16 cellular contexts compared by ENCODE assay signal in the genomic region with DNA sequence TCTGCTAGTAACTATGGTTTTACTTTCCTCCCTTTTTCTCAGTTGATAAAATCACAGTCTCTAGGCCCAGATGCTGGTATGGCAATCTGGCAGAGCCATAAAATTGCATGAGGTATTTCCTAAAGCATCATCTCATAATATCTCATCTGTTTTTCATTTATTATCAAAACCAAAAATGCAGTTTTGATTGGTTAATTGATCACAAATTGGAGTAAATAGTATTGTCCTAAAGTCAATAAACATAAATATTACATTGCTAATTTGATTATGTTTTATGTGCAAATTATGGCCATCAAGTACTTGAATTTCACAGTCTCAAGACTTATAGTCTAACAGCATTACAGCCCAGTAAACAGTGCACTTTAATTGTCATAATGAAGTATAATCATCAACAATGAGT.
DNase-seq lines count a peak whose midpoint lies in the region; ATAC-seq and TF ChIP-seq lines count a peak whose summit lies in the region.
"Had no signal": no experiment of that assay in that cellular context is flagged by ENCODE, and none has a peak within 500 bp of the region (broad histone marks: within the 10 kb centered on the region; RNA-seq: fewer than 3 reads in every experiment).

No MANE protein-coding gene starts in this region.

- DNase-seq in NCI-H748 (lab: John Stamatoyannopoulos, UW; ENCODE audit: unreplicated experiment) (peak; percentile 13), NCI-H748 treated with DMSO at 0.1 percent for 48 hours (lab: John Stamatoyannopoulos, UW) (no peak), NCI-H69 (lab: John Stamatoyannopoulos, UW) (peak; percentile 54), anterior cingulate cortex (lab: John Stamatoyannopoulos, UW) (no peak), amygdala (lab: John Stamatoyannopoulos, UW) (no peak)
- DNase-seq: 8988T; ACHN; Caco-2; Calu3; CD4-positive, alpha-beta T cell; CD8-positive, alpha-beta T cell; DMS79 treated with DMSO at 0.1 percent for 48 hours; GF-D8 had no signal

- ATAC-seq in SK-N-SH treated with all-trans-retinoic acid at 6 μM for 48 hours: no peak
- ATAC-seq in GM21390 (IDR thresholded peaks at IDR 0.05; ENCODE audit: unreplicated experiment): no peak
- ATAC-seq: CD8-positive, alpha-beta T cell; GM12878 had no signal

TF ChIP-seq in SK-N-SH treated with all-trans-retinoic acid at 6 μM for 48 hours, 23 proteins besides CTCF, POLR2A, EP300 and RAD21:
- TF ChIP-seq GLIS3 (CRISPR knock-in tag; IDR thresholded peaks at IDR 0.05): no peak
- no peak for TF ChIP-seq ZNF565 (CRISPR knock-in tag; conservative IDR thresholded peaks at IDR 0.05; ENCODE audit: low read depth)
- TF ChIP-seq OSR1 (CRISPR knock-in tag; IDR thresholded peaks at IDR 0.05): no peak
- TF ChIP-seq ZFP30 (CRISPR knock-in tag; IDR thresholded peaks at IDR 0.05): no peak
- TF ChIP-seq TOX (CRISPR knock-in tag; IDR thresholded peaks at IDR 0.05; ENCODE audit: borderline replicate concordance): no peak
- TF ChIP-seq, protein P1, sequence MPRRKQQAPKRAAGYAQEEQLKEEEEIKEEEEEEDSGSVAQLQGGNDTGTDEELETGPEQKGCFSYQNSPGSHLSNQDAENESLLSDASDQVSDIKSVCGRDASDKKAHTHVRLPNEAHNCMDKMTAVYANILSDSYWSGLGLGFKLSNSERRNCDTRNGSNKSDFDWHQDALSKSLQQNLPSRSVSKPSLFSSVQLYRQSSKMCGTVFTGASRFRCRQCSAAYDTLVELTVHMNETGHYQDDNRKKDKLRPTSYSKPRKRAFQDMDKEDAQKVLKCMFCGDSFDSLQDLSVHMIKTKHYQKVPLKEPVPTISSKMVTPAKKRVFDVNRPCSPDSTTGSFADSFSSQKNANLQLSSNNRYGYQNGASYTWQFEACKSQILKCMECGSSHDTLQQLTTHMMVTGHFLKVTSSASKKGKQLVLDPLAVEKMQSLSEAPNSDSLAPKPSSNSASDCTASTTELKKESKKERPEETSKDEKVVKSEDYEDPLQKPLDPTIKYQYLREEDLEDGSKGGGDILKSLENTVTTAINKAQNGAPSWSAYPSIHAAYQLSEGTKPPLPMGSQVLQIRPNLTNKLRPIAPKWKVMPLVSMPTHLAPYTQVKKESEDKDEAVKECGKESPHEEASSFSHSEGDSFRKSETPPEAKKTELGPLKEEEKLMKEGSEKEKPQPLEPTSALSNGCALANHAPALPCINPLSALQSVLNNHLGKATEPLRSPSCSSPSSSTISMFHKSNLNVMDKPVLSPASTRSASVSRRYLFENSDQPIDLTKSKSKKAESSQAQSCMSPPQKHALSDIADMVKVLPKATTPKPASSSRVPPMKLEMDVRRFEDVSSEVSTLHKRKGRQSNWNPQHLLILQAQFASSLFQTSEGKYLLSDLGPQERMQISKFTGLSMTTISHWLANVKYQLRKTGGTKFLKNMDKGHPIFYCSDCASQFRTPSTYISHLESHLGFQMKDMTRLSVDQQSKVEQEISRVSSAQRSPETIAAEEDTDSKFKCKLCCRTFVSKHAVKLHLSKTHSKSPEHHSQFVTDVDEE (CRISPR knock-in tag; IDR thresholded peaks at IDR 0.05): peak; percentile 61; the same call in 1 of the 2 replicates
- no peak for TF ChIP-seq RARB (CRISPR knock-in tag; IDR thresholded peaks at IDR 0.05)
- TF ChIP-seq ARNTL (CRISPR knock-in tag; IDR thresholded peaks at IDR 0.05; ENCODE audit: borderline replicate concordance, low read depth): no peak
- TF ChIP-seq, protein P2, sequence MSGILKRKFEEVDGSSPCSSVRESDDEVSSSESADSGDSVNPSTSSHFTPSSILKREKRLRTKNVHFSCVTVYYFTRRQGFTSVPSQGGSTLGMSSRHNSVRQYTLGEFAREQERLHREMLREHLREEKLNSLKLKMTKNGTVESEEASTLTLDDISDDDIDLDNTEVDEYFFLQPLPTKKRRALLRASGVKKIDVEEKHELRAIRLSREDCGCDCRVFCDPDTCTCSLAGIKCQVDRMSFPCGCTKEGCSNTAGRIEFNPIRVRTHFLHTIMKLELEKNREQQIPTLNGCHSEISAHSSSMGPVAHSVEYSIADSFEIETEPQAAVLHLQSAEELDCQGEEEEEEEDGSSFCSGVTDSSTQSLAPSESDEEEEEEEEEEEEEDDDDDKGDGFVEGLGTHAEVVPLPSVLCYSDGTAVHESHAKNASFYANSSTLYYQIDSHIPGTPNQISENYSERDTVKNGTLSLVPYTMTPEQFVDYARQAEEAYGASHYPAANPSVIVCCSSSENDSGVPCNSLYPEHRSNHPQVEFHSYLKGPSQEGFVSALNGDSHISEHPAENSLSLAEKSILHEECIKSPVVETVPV (CRISPR knock-in tag; IDR thresholded peaks at IDR 0.05): no peak
- TF ChIP-seq TCF4 (CRISPR knock-in tag; IDR thresholded peaks at IDR 0.05; ENCODE audit: borderline replicate concordance): peak; percentile 88
- no peak for TF ChIP-seq PPARA (CRISPR knock-in tag; IDR thresholded peaks at IDR 0.05; ENCODE audit: borderline replicate concordance)

Comparison
In these comparisons a context has a peak if more than half of its experiments do, and no peak if none do; other contexts are left out.
1. DNase-seq: peak in NCI-H748 (single experiment) and NCI-H69 (single experiment); none in NCI-H748 treated with DMSO at 0.1 percent for 48 hours (single experiment), anterior cingulate cortex (0 of 58) and amygdala (0 of 56).